Comparison of ENCODE assay signal across 18 cellular contexts in the genomic region with DNA sequence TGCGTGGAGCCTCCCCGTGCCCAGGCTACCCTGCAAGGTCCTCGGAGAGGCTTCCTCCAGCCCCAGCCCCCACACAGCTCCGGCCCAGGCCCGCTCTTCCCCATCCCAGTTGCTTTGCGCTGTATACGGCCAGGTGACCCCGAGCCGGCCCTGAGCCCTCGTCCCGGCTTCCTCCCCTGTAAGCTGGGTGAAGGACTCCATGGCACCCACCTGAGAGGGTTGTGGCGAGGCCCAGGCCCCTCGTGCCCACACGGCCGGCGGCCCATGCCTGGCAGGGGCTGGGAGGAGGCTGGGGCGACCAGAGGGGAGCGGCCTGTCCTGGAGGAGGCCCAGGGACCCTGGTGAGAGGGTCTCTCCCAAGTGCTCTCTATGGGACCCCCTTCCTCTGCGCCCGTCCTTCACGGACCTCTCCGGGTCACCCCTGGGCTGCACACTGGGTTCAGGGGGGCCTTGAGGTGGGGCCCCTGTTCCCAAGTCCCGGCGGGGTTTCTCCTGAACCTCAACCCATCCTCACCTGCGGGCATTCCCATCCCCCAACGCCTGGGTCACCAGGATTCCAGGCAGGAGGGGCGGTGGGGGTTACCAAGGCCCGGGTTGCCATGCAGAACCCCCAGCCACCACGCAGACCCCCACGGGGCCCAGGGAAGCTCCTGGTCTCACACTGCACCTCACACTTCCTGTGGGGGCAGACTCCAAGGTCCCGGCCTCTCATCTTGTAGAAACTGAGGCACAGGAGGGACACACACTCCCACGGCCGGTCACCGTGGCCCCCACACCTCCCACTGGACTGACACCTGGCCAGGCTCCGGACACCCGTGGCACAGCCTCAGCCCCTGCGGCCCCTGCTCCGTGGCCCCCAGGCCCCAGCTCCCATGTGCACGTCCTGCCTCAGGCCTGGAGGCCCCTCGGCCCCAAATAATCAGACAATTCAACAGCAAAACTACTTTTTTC. TPM values are rescaled to one million over a fixed set of nuclear protein-coding genes. Genes with fewer than 3 reads are reported as not detected.
DNase-seq lines count a peak whose midpoint lies in the region; ATAC-seq and TF ChIP-seq lines count a peak whose summit lies in the region.
"Had no signal": no experiment of that assay in that cellular context is flagged by ENCODE, and none has a peak within 500 bp of the region (broad histone marks: within the 10 kb centered on the region; RNA-seq: fewer than 3 reads in every experiment).

No MANE protein-coding gene starts in this region.

- no peaks in the 10 kb centered on the region for H3K4me1 Mint-ChIP-seq in natural killer cell
- H3K4me1 Mint-ChIP-seq: activated CD4-positive, alpha-beta T cell treated with anti-CD3 and anti-CD28 coated beads, Interleukin-2, amount 10 ng/mL, durations not matched to agents 24 days and 14 days; neural crest cell had no signal

- no peaks in the 10 kb centered on the region for H3K27me3 Mint-ChIP-seq in natural killer cell (ENCODE audit: low read depth in 2 of 2)
- H3K27me3 Mint-ChIP-seq: activated CD4-positive, alpha-beta T cell treated with anti-CD3 and anti-CD28 coated beads, Interleukin-2, amount 10 ng/mL, durations not matched to agents 24 days and 14 days; CD4-positive, alpha-beta T cell had no signal

- H3K4me1 ChIP-seq in right cardiac atrium (ENCODE audit: control insufficient read depth, insufficient read depth, low read length) (no peaks in the 10 kb centered on the region), adrenal gland (replicated peaks in 1 of 2) (no peaks in the 10 kb centered on the region)
- H3K4me1 ChIP-seq: foreskin keratinocyte had no signal

- no peak overlapping the region for H3K4me3 ChIP-seq in right cardiac atrium (ENCODE audit: low read length)
- no peak overlapping the region for H3K4me3 ChIP-seq in adrenal gland

- H3K4me3 Mint-ChIP-seq in natural killer cell = no peak overlapping the region
- H3K4me3 Mint-ChIP-seq: activated CD4-positive, alpha-beta T cell treated with anti-CD3 and anti-CD28 coated beads, Interleukin-2, amount 10 ng/mL, durations not matched to agents 24 days and 14 days; activated naive CD4-positive, alpha-beta T cell treated with anti-CD3 and anti-CD28 coated beads for 36 hours; CD4-positive, alpha-beta T cell; neural crest cell had no signal

- no peak for TF ChIP-seq CTCF in adrenal gland (IDR thresholded peaks at IDR 0.05)
- TF ChIP-seq CTCF in natural killer cell (IDR thresholded peaks at IDR 0.05) = no peak

- H3K36me3 Mint-ChIP-seq in natural killer cell = no peaks in the 10 kb centered on the region

- DNase-seq in right cardiac atrium = peak in 2 of 3 donors; percentile 44 to 64
- no peak for DNase-seq in Right ventricle myocardium superior
- peak in 5 of 7 donors; percentile 3 to 43 (median 17) for DNase-seq in adrenal gland
- peak; percentile 13 for DNase-seq in natural killer cell
- DNase-seq in ureter (ENCODE audit: low spot score) = peak; percentile 41
- no peak for DNase-seq in dermis blood vessel endothelial cell
- no peak for DNase-seq in activated CD8-positive, alpha-beta memory T cell treated with anti-CD3 and anti-CD28 coated beads, Interleukin-2, amount 50 U/mL, for 48 hours
- DNase-seq: activated CD4-positive, alpha-beta T cell treated with anti-CD3 and anti-CD28 coated beads, Interleukin-2, amount 10 ng/mL, durations not matched to agents 24 days and 14 days; activated naive CD4-positive, alpha-beta T cell treated with anti-CD3 and anti-CD28 coated beads for 36 hours; activated T-cell treated with anti-CD3 and anti-CD28 coated beads for 4 hours; CD4-positive, alpha-beta T cell; foreskin keratinocyte; GDM1; hippocampal formation; NCI-H510A treated with DMSO at 0.1 percent for 48 hours; retina had no signal

- no peak for TF ChIP-seq POLR2A in adrenal gland (IDR thresholded peaks at IDR 0.05)

- no peak overlapping the region for H3K27ac Mint-ChIP-seq in natural killer cell
- H3K27ac Mint-ChIP-seq: activated CD4-positive, alpha-beta T cell treated with anti-CD3 and anti-CD28 coated beads, Interleukin-2, amount 10 ng/mL, durations not matched to agents 24 days and 14 days; activated naive CD4-positive, alpha-beta T cell treated with anti-CD3 and anti-CD28 coated beads for 36 hours; CD4-positive, alpha-beta T cell had no signal

- no peak overlapping the region for H3K27ac ChIP-seq in right cardiac atrium (ENCODE audit: low read length)
- H3K27ac ChIP-seq in adrenal gland = no peak overlapping the region
- H3K27ac ChIP-seq: foreskin keratinocyte had no signal

- 95% methylated on average over 40 of the region's 40 CpGs for WGBS in right cardiac atrium
- WGBS in adrenal gland, 4 donors = 90 to 98% (median 95%) methylated on average over 5 to 40 of the region's 40 CpGs

- H3K9me3 ChIP-seq in right cardiac atrium (ENCODE audit: control insufficient read depth, low read length) (no peaks in the 10 kb centered on the region), adrenal gland (replicated peaks in 1 of 3) (no peaks in the 10 kb centered on the region)

- H3K27me3 ChIP-seq in right cardiac atrium (ENCODE audit: control insufficient read depth, insufficient read depth) (no peaks in the 10 kb centered on the region), adrenal gland (no peaks in the 10 kb centered on the region)
- H3K27me3 ChIP-seq: foreskin keratinocyte had no signal

- peak in 1 of 2 donors; percentile 6 for ATAC-seq in right cardiac atrium
- ATAC-seq in Right ventricle myocardium superior (ENCODE audit: poor library complexity) = no peak
- no peak for ATAC-seq in natural killer cell
- ATAC-seq in HG03432 (IDR thresholded peaks at IDR 0.05; ENCODE audit: unreplicated experiment) = no peak
- ATAC-seq: foreskin keratinocyte had no signal

- intact Hi-C loops in right cardiac atrium (cut with DNase I) (loop anchor here in 1 of 4 donors (10.0 kb wide), 1 partner anchor 108 kb away; no protein-coding TSS in a partner anchor), Right ventricle myocardium superior (cut with DNase I) (no loop called here), adrenal gland (cut with DNase I) (no loop called here), natural killer cell (cut with micrococcal nuclease) (no loop called here)

- no peaks in the 10 kb centered on the region for H3K36me3 ChIP-seq in adrenal gland (replicated peaks in 1 of 2)

- no peaks in the 10 kb centered on the region for H3K9me3 Mint-ChIP-seq in natural killer cell
- H3K9me3 Mint-ChIP-seq: CD4-positive, alpha-beta T cell; neural crest cell had no signal

RNA-seq across cellular contexts. Expression of a gene that starts 25.3 kb away (rescaled TPM):
- 100 to 1,000 TPM; 112 to 192 (median 171) TPM for total RNA-seq in right cardiac atrium
- 165 TPM for polyA plus RNA-seq in right cardiac atrium
- total RNA-seq in Right ventricle myocardium superior = 173 TPM
- 100 to 1,000 TPM in 7 of 8 donors, 10 to 100 TPM in 1; 70.4 to 362 (median 151) TPM for total RNA-seq in adrenal gland
- polyA plus RNA-seq in adrenal gland = 100 to 1,000 TPM in 2 of 3 donors, 10 to 100 TPM in 1; 22.3 to 490 (median 341) TPM
- 1 to 10 TPM; 1.0 to 5.2 (median 2.5) TPM for total RNA-seq in natural killer cell
- total RNA-seq in ureter = 289 TPM
- 8.5 and 32.7 TPM in 2 replicates for total RNA-seq in dermis blood vessel endothelial cell

Comparison
In these comparisons a context has a peak if more than half of its experiments do, and no peak if none do; other contexts are left out.
1. DNase-seq: peak in right cardiac atrium (2 of 3), adrenal gland (5 of 7), natural killer cell (single experiment) and ureter (single experiment); none in Right ventricle myocardium superior (single experiment), dermis blood vessel endothelial cell (single experiment) and activated CD8-positive, alpha-beta memory T cell treated with anti-CD3 and anti-CD28 coated beads, Interleukin-2, amount 50 U/mL, for 48 hours (single experiment).